In the genomic region with DNA sequence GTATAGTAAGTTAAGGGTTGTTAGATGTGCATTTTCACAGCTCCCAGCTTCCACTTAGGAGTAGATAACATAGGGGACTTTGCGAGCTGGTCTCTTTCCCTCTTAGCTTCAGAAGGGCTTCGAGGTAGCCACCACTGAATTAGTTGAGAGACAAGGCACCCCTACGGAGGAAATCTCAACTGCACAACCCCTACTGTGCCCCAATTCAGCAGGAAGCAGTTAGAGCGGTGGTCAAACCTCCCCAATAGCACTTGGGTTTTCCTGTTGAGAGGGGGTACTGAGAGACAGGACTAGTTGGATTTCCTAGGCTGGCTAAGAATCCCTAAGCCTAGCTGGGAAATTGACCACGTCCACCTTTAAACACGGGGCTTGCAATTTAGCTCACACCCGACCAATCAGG, we compare ENCODE assay signal across 9 cellular contexts. TPM values are rescaled to one million over a fixed set of nuclear protein-coding genes. Genes with fewer than 3 reads are reported as not detected.
A peak's percentile ranks its signal among the peaks of the same experiment; 100 is the strongest.
DNase-seq lines count a peak whose midpoint lies in the region; ATAC-seq, FAIRE-seq and TF ChIP-seq lines count a peak whose summit lies in the region.
"Had no signal": no experiment of that assay in that cellular context is flagged by ENCODE, and none has a peak within 500 bp of the region (broad histone marks: within the 10 kb centered on the region; RNA-seq: fewer than 3 reads in every experiment).

No MANE protein-coding gene starts in this region.

- H3K27me3 ChIP-seq in testis, result no peaks in the 10 kb centered on the region
- H3K27me3 ChIP-seq: colonic mucosa had no signal

- intact Hi-C loops in kidney (cut with DNase I) (no loop called here), testis (cut with DNase I; ENCODE audit: low total_unique reads) (no loop called here)

- H3K36me3 Mint-ChIP-seq in activated CD8-positive, alpha-beta memory T cell treated with anti-CD3 and anti-CD28 coated beads, Interleukin-2, amount 10 ng/mL, durations not matched to agents 7 days and 5 days, result peaks cover 26% of the 10 kb centered on the region
- peaks cover 30 to 32% of the 10 kb centered on the region in 2 donors for H3K36me3 Mint-ChIP-seq in activated naive CD4-positive, alpha-beta T cell treated with anti-CD3 and anti-CD28 coated beads, Interleukin-2, amount 50 U/mL, for 72 hours

- no peaks in the 10 kb centered on the region for H3K36me3 ChIP-seq in kidney (ENCODE audit: control insufficient read depth in 1 of 2, insufficient read depth in 2 of 2, low read length in 2 of 2)
- no peaks in the 10 kb centered on the region for H3K36me3 ChIP-seq in testis (ENCODE audit: low read depth, missing control alignments)
- H3K36me3 ChIP-seq: colonic mucosa had no signal

- H3K4me1 ChIP-seq in kidney (ENCODE audit: control insufficient read depth in 1 of 2, insufficient read depth in 1 of 2, low read depth in 1 of 2, low read length in 2 of 2) (peaks cover 11 to 16% of the 10 kb centered on the region in 2 donors), testis (peaks cover 26% of the 10 kb centered on the region)

- WGBS in testis, 2 donors, result 59 to 82% methylated on average over 7 of the region's 7 CpGs

- no peak for FAIRE-seq in kidney (lab: Jason Lieb, UNC)

- H3K4me1 Mint-ChIP-seq in activated CD8-positive, alpha-beta memory T cell treated with anti-CD3 and anti-CD28 coated beads, Interleukin-2, amount 10 ng/mL, durations not matched to agents 7 days and 5 days, result peaks cover 35% of the 10 kb centered on the region

- peak; percentile 52 for DNase-seq in activated CD8-positive, alpha-beta memory T cell treated with anti-CD3 and anti-CD28 coated beads, Interleukin-2, amount 10 ng/mL, durations not matched to agents 7 days and 5 days
- DNase-seq in activated CD8-positive, alpha-beta memory T cell treated with anti-CD3 and anti-CD28 coated beads, Interleukin-2, amount 50 U/mL, for 4 hours, result no peak
- DNase-seq in activated naive CD4-positive, alpha-beta T cell treated with anti-CD3 and anti-CD28 coated beads, Interleukin-2, amount 50 U/mL, for 72 hours (ENCODE audit: low spot score in 2 of 2), result no peak
- DNase-seq in kidney (no peak), testis (no peak), DMS153 (lab: John Stamatoyannopoulos, UW) (no peak), GM20000 (ENCODE audit: low spot score) (no peak), nucleus accumbens (lab: John Stamatoyannopoulos, UW) (no peak)

- H3K27ac Mint-ChIP-seq in activated CD8-positive, alpha-beta memory T cell treated with anti-CD3 and anti-CD28 coated beads, Interleukin-2, amount 10 ng/mL, durations not matched to agents 7 days and 5 days, result peak overlapping the region; percentile 93
- H3K27ac Mint-ChIP-seq in activated naive CD4-positive, alpha-beta T cell treated with anti-CD3 and anti-CD28 coated beads, Interleukin-2, amount 50 U/mL, for 72 hours, result peak overlapping the region; percentile 77 to 97

- peak overlapping the region; percentile 96 for H3K4me3 Mint-ChIP-seq in activated CD8-positive, alpha-beta memory T cell treated with anti-CD3 and anti-CD28 coated beads, Interleukin-2, amount 10 ng/mL, durations not matched to agents 7 days and 5 days

- peak overlapping the region in 1 of 2 donors; percentile 95 for H3K9ac ChIP-seq in kidney (ENCODE audit: low read length in 2 of 2)

- H3K27me3 Mint-ChIP-seq in activated CD8-positive, alpha-beta memory T cell treated with anti-CD3 and anti-CD28 coated beads, Interleukin-2, amount 10 ng/mL, durations not matched to agents 7 days and 5 days, result no peaks in the 10 kb centered on the region

- TF ChIP-seq CTCF in kidney (IDR thresholded peaks at IDR 0.05; ENCODE audit: borderline replicate concordance, extremely low read depth, insufficient read depth), result no peak
- TF ChIP-seq CTCF in testis (IDR thresholded peaks at IDR 0.05), result no peak
- TF ChIP-seq CTCF in GM20000 (IDR thresholded peaks at IDR 0.05; ENCODE audit: extremely low read depth, missing control alignments), result no peak

- H3K4me3 ChIP-seq in kidney (ENCODE audit: low read length in 2 of 2), result peak overlapping the region; percentile 93 to 99
- peak overlapping the region; percentile 95 to 97 for H3K4me3 ChIP-seq in testis

- no peaks in the 10 kb centered on the region for H3K9me3 ChIP-seq in kidney (ENCODE audit: control insufficient read depth in 1 of 2, low read length in 2 of 2)
- no peaks in the 10 kb centered on the region for H3K9me3 ChIP-seq in testis
- H3K9me3 ChIP-seq: colonic mucosa had no signal

- no peak for ATAC-seq in activated CD8-positive, alpha-beta memory T cell treated with anti-CD3 and anti-CD28 coated beads, Interleukin-2, amount 10 ng/mL, durations not matched to agents 7 days and 5 days
- ATAC-seq in activated naive CD4-positive, alpha-beta T cell treated with anti-CD3 and anti-CD28 coated beads, Interleukin-2, amount 50 U/mL, for 72 hours, result no peak

- H3K9me3 Mint-ChIP-seq in activated CD8-positive, alpha-beta memory T cell treated with anti-CD3 and anti-CD28 coated beads, Interleukin-2, amount 10 ng/mL, durations not matched to agents 7 days and 5 days (ENCODE audit: low read depth), result no peaks in the 10 kb centered on the region
- peaks cover 5 to 7% of the 10 kb centered on the region in 2 donors for H3K9me3 Mint-ChIP-seq in activated naive CD4-positive, alpha-beta T cell treated with anti-CD3 and anti-CD28 coated beads, Interleukin-2, amount 50 U/mL, for 72 hours

- no peak overlapping the region for H3K27ac ChIP-seq in kidney (ENCODE audit: low read depth in 2 of 2, low read length in 2 of 2)
- H3K27ac ChIP-seq in testis, result peak overlapping the region; percentile 94 to 96

- no peak for TF ChIP-seq POLR2A in testis (IDR thresholded peaks at IDR 0.05)

- CTCF ChIA-PET in activated CD8-positive, alpha-beta memory T cell treated with anti-CD3 and anti-CD28 coated beads, Interleukin-2, amount 10 ng/mL, durations not matched to agents 7 days and 5 days (lab: Charles Lee), result interaction anchor here (1.4 to 6.9 kb wide), 6 partner anchors 10 to 105 kb away, joined by 3 to 70 read pairs (median 6); partner anchors contain the start of gene SEPTIN7

RNA-seq across cellular contexts. Expression of gene HERPUD2, which starts 1.1 kb away (rescaled TPM):
- total RNA-seq in activated CD8-positive, alpha-beta memory T cell treated with anti-CD3 and anti-CD28 coated beads, Interleukin-2, amount 10 ng/mL, durations not matched to agents 7 days and 5 days, result 10 to 100 TPM; 47.0 to 49.4 TPM
- total RNA-seq in activated naive CD4-positive, alpha-beta T cell treated with anti-CD3 and anti-CD28 coated beads, Interleukin-2, amount 50 U/mL, for 72 hours, result 10 to 100 TPM; 21.9 to 22.3 TPM
- total RNA-seq in kidney (28.9 TPM), testis (10 to 100 TPM; 63.5 to 78.4 TPM)
- polyA plus RNA-seq in kidney (ENCODE audit: insufficient read depth, low read depth, low replicate concordance) (10.0 TPM), testis (ENCODE audit: insufficient read depth, low read depth, low replicate concordance) (51.7 TPM)

Comparison
In these comparisons a context has a peak if more than half of its experiments do, and no peak if none do; other contexts are left out.
1. H3K27ac ChIP-seq: peak in testis (2 of 2); none in kidney (0 of 2).